In the genomic region with DNA sequence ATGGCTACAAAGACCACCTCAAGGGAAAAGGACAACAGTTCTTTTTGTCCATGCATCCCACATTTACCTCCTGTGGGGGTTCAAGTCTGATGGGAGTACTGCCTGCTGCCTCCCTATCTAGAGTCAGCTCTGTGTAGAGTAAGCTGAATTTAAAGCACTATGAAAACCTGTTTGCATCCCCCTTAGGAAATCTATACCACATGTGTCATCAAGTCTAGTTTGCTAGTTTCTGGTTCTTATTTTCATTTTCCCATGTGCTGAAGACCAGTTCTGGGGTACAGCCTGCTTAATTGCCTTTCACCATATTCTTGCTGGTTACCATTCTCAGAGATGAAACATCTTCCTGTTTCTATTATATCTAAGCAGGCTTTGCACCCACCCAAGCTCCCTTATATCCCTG, we compare ENCODE assay signal across 9 cellular contexts.
"Had no signal": no experiment of that assay in that cellular context is flagged by ENCODE, and none has a peak within 500 bp of the region (broad histone marks: within the 10 kb centered on the region; RNA-seq: fewer than 3 reads in every experiment).

No MANE protein-coding gene starts in this region.

- ATAC-seq: GM23338, HCT116 had no signal

- H2AFZ ChIP-seq: GM23248 had no signal

- H3K4me1 ChIP-seq: HAP-1 had no signal

- H3K27ac Mint-ChIP-seq: GM23338, HFFc6 had no signal

- H3K4me3 ChIP-seq: GM23248, GM23338, HAP-1 had no signal

- H3K27ac ChIP-seq: GM23248 had no signal

- DNase-seq: GM23248, GOT3, H7, H9, HCEC 1CT, HFFc6 had no signal

- H3K9me3 Mint-ChIP-seq: GM23338, H9 had no signal

- H3K4me2 ChIP-seq: GM23338 had no signal

- H3K9ac ChIP-seq: GM23248 had no signal

- H3K4me3 Mint-ChIP-seq: GM23338, H9, HFFc6 had no signal

- H3K9me3 ChIP-seq: HAP-1 had no signal

- H3K36me3 ChIP-seq: HAP-1 had no signal
